20 cellular contexts compared by ENCODE assay signal in genomic region chr16:8630205-8630953, GRCh38. TPM values are rescaled to one million over a fixed set of nuclear protein-coding genes. Genes with fewer than 3 reads are reported as not detected.
DNase-seq lines count a peak whose midpoint lies in the region; ATAC-seq, FAIRE-seq and TF ChIP-seq lines count a peak whose summit lies in the region.
"Had no signal": no experiment of that assay in that cellular context is flagged by ENCODE, and none has a peak within 500 bp of the region (broad histone marks: within the 10 kb centered on the region; RNA-seq: fewer than 3 reads in every experiment).

No MANE protein-coding gene starts in this region.

- WGBS in K562 (ENCODE audit: insufficient coverage, low coverage, missing lambda C conversion rate): 91% methylated on average over 12 of the region's 13 CpGs
- no CpG with 5 or more reads among the region's 13 CpGs for WGBS in neuronal stem cell (ENCODE audit: extremely low coverage in 2 of 2, insufficient read length in 2 of 2, insufficient replicate concordance in 1 of 2), 2 donors
- WGBS in sigmoid colon, 2 donors: 91 to 94% methylated on average over 13 of the region's 13 CpGs

- H3K4me3 ChIP-seq in A673 (ENCODE audit: low read depth, low read length, poor library complexity, severe bottlenecking) (no peak overlapping the region), K562 (no peak overlapping the region), neuronal stem cell (ENCODE audit: low read length in 2 of 2) (no peak overlapping the region), sigmoid colon (no peak overlapping the region)

- POLR2A ChIA-PET in A673 (lab: Charles Lee; ENCODE audit: low non-redundant PET) (interaction anchor here (0.6 kb wide), 1 partner anchor 8 kb away, joined by 4 read pairs; no protein-coding TSS in a partner anchor), K562 (lab: Yijun Ruan, JAX) (interaction anchor here (0.6 to 1.4 kb wide), 4 partner anchors 12 to 1926 kb away, joined by 3 to 4 read pairs (median 3); no protein-coding TSS in a partner anchor)

- H3K23ac ChIP-seq in neuronal stem cell (ENCODE audit: low read depth, low read length, poor library complexity): no peak overlapping the region

- DNase-seq in A673 (ENCODE audit: low spot score): no peak
- no peak for DNase-seq in K562 (ENCODE audit: extremely low read depth in 1 of 4, low spot score in 3 of 4)
- DNase-seq in neuronal stem cell (ENCODE audit: low spot score): no peak
- peak; percentile 18 for DNase-seq in sigmoid colon
- no peak for DNase-seq in SK-N-DZ (ENCODE audit: low spot score)
- no peak for DNase-seq in stimulated activated naive CD8-positive, alpha-beta T cell treated with anti-CD3 and anti-CD28 coated beads, Interleukin-15, amount 100 ng/mL, for 72 hours
- DNase-seq in omental fat pad (ENCODE audit: low spot score): no peak
- DNase-seq: ACHN; BE2C; C1 segment of cervical spinal cord; Caco-2; CD4-positive, alpha-beta T cell; H9 had no signal

- H3K27ac ChIP-seq in A673 (ENCODE audit: low read depth, low read length, poor library complexity, severe bottlenecking) (peak overlapping the region; percentile 24), K562 (ENCODE audit: extremely low read depth, low read depth, low read length) (no peak overlapping the region), neuronal stem cell (replicated peaks; ENCODE audit: low read length) (no peak overlapping the region), sigmoid colon (no peak overlapping the region)

- H3K4me1 ChIP-seq in A673 (ENCODE audit: insufficient read depth, low read length, poor library complexity, severe bottlenecking) (peaks cover 10% of the 10 kb centered on the region), K562 (replicated peaks in 1 of 2; ENCODE audit: control insufficient read depth in 2 of 2, insufficient read depth in 2 of 2, low read length in 2 of 2) (peaks cover 3% of the 10 kb centered on the region in 2 experiments; a peak in 4 of 5 replicates), neuronal stem cell (ENCODE audit: control insufficient read depth in 2 of 2, insufficient read depth in 1 of 2, low read depth in 1 of 2, low read length in 2 of 2) (peaks cover 1 to 4% of the 10 kb centered on the region in 2 donors), sigmoid colon (no peaks in the 10 kb centered on the region)
- H3K4me1 ChIP-seq: BE2C, Caco-2 had no signal

- TF ChIP-seq EP300 in K562 (IDR thresholded peaks at IDR 0.05; ENCODE audit: low read length) (no peak), sigmoid colon (IDR thresholded peaks at IDR 0.05) (no peak)

- TF ChIP-seq CTCF in A673 (conservative IDR thresholded peaks at IDR 0.05; ENCODE audit: low read depth, low read length) (no peak), K562 (IDR thresholded peaks at IDR 0.05 in 2 of 3, conservative IDR thresholded peaks at IDR 0.05 in 1 of 3; ENCODE audit: insufficient read depth in 2 of 3, low read depth in 1 of 3, low read length in 3 of 3) (no peak), sigmoid colon (IDR thresholded peaks at IDR 0.05) (no peak), omental fat pad (IDR thresholded peaks at IDR 0.05) (no peak)

- no TSS peak for BruUV-seq in A673 (replicated peaks; lab: Mats Ljungman, UMichigan)
- BruUV-seq in K562 (replicated peaks; lab: Mats Ljungman, UMichigan): no TSS peak

- no peak overlapping the region for H3K18ac ChIP-seq in neuronal stem cell (ENCODE audit: low read length)

- H3K9me1 ChIP-seq in K562 (ENCODE audit: control insufficient read depth, insufficient read depth, low read length): no peaks in the 10 kb centered on the region

- in situ Hi-C loops in K562 (cut with MboI): no loop called here

- H3K9me3 Mint-ChIP-seq in stimulated activated naive CD8-positive, alpha-beta T cell treated with anti-CD3 and anti-CD28 coated beads, Interleukin-15, amount 100 ng/mL, for 72 hours: no peaks in the 10 kb centered on the region
- H3K9me3 Mint-ChIP-seq: CD4-positive, alpha-beta T cell; H9 had no signal

- H3K4me1 Mint-ChIP-seq in stimulated activated naive CD8-positive, alpha-beta T cell treated with anti-CD3 and anti-CD28 coated beads, Interleukin-15, amount 100 ng/mL, for 72 hours: peaks cover 7% of the 10 kb centered on the region
- H3K4me1 Mint-ChIP-seq: H9 had no signal

- no peak overlapping the region for H2AK5ac ChIP-seq in neuronal stem cell (ENCODE audit: low read depth, low read length)

- H2AFZ ChIP-seq in K562 (ENCODE audit: low read depth, low read length) (no peak overlapping the region), neuronal stem cell (ENCODE audit: low read length) (no peak overlapping the region)

- FAIRE-seq in K562 (lab: Jason Lieb, UNC): no peak
- FAIRE-seq: D721Med, G401.6, GM12891, GM19239, H1 had no signal

- no peak overlapping the region for H2BK120ac ChIP-seq in neuronal stem cell (ENCODE audit: low read depth, low read length)

- H3K27ac Mint-ChIP-seq in stimulated activated naive CD8-positive, alpha-beta T cell treated with anti-CD3 and anti-CD28 coated beads, Interleukin-15, amount 100 ng/mL, for 72 hours: no peak overlapping the region
- H3K27ac Mint-ChIP-seq: CD4-positive, alpha-beta T cell had no signal

- H3K9ac ChIP-seq in K562 (ENCODE audit: insufficient read depth in 1 of 2, low read depth in 2 of 2, low read length in 2 of 2) (no peak overlapping the region), neuronal stem cell (ENCODE audit: low read depth, low read length, poor library complexity) (peak overlapping the region; percentile 31)

- H3K4me3 Mint-ChIP-seq in stimulated activated naive CD8-positive, alpha-beta T cell treated with anti-CD3 and anti-CD28 coated beads, Interleukin-15, amount 100 ng/mL, for 72 hours: no peak overlapping the region
- H3K4me3 Mint-ChIP-seq: CD4-positive, alpha-beta T cell; H9 had no signal

- no peaks in the 10 kb centered on the region for H3K9me3 ChIP-seq in A673 (ENCODE audit: low read depth, low read length, poor library complexity, severe bottlenecking)
- H3K9me3 ChIP-seq in K562 (replicated peaks; ENCODE audit: control insufficient read depth, insufficient read depth, low read depth, low read length): no peaks in the 10 kb centered on the region
- H3K9me3 ChIP-seq in neuronal stem cell (replicated peaks in 1 of 2; ENCODE audit: control insufficient read depth in 2 of 2, insufficient read depth in 1 of 2, low read depth in 1 of 2, low read length in 2 of 2): no peaks in the 10 kb centered on the region
- no peaks in the 10 kb centered on the region for H3K9me3 ChIP-seq in sigmoid colon
- H3K9me3 ChIP-seq: BE2C, Caco-2 had no signal

- no peak overlapping the region for H4K91ac ChIP-seq in neuronal stem cell (ENCODE audit: low read depth, low read length, poor library complexity)

- no peak overlapping the region for H4K8ac ChIP-seq in neuronal stem cell (ENCODE audit: low read depth, low read length)

- H2BK5ac ChIP-seq in neuronal stem cell (ENCODE audit: low read length): no peak overlapping the region

- no peak for ATAC-seq in K562
- no peak for ATAC-seq in stimulated activated naive CD8-positive, alpha-beta T cell treated with anti-CD3 and anti-CD28 coated beads, Interleukin-15, amount 100 ng/mL, for 72 hours
- no peak for ATAC-seq in omental fat pad (ENCODE audit: low FRiP score)

- TF ChIP-seq POLR2A in K562 (conservative IDR thresholded peaks at IDR 0.05) (no peak), sigmoid colon (IDR thresholded peaks at IDR 0.05) (no peak)

- H2BK12ac ChIP-seq in neuronal stem cell (ENCODE audit: low read length): no peak overlapping the region

- H3K27me3 Mint-ChIP-seq in stimulated activated naive CD8-positive, alpha-beta T cell treated with anti-CD3 and anti-CD28 coated beads, Interleukin-15, amount 100 ng/mL, for 72 hours: no peaks in the 10 kb centered on the region
- H3K27me3 Mint-ChIP-seq: CD4-positive, alpha-beta T cell had no signal

- H3K27me3 ChIP-seq in A673 (replicated peaks; ENCODE audit: insufficient read depth, low read depth, low read length, poor library complexity) (no peaks in the 10 kb centered on the region), K562 (ENCODE audit: control insufficient read depth in 2 of 2, insufficient read depth in 2 of 2, low read length in 2 of 2) (no peaks in the 10 kb centered on the region), neuronal stem cell (ENCODE audit: control insufficient read depth in 3 of 3, insufficient read depth in 3 of 3, low read depth in 1 of 3, low read length in 3 of 3) (no peaks in the 10 kb centered on the region), sigmoid colon (no peaks in the 10 kb centered on the region)
- H3K27me3 ChIP-seq: BE2C had no signal

- H2BK15ac ChIP-seq in neuronal stem cell (ENCODE audit: low read length): no peak overlapping the region

- CTCF ChIA-PET in A673 (lab: Charles Lee) (interaction anchor here (0.6 kb wide), 1 partner anchor 30 kb away, joined by 16 read pairs; no protein-coding TSS in a partner anchor), K562 (lab: Yijun Ruan, JAX; ENCODE audit: low intra/inter-chr PET ratio) (no interaction called here)

- H4K20me1 ChIP-seq in K562 (replicated peaks; ENCODE audit: control insufficient read depth, insufficient read depth, low read length): 0 out of 2 replicates have a peak, but pooled peaks cover 8% of the 10 kb centered on the region

- H3K14ac ChIP-seq in neuronal stem cell (ENCODE audit: low read length): no peak overlapping the region

- H3K4ac ChIP-seq in neuronal stem cell (ENCODE audit: low read length): no peak overlapping the region

- H3K36me3 ChIP-seq in A673 (ENCODE audit: insufficient read depth, low read length, poor library complexity, severe bottlenecking): peaks cover 95% of the 10 kb centered on the region
- H3K36me3 ChIP-seq in K562 (ENCODE audit: control insufficient read depth, insufficient read depth, low read length): peaks cover 92% of the 10 kb centered on the region; the same call in 2 of the 3 replicates
- peaks cover 59 to 99% of the 10 kb centered on the region in 2 donors for H3K36me3 ChIP-seq in neuronal stem cell (replicated peaks in 1 of 2; ENCODE audit: control insufficient read depth in 2 of 2, insufficient read depth in 2 of 2, low read length in 2 of 2)
- peaks cover 31 to 98% (median 66%) of the 10 kb centered on the region in 4 donors for H3K36me3 ChIP-seq in sigmoid colon

- H3K79me1 ChIP-seq in neuronal stem cell (ENCODE audit: low read depth, low read length): peaks cover 3% of the 10 kb centered on the region

- no peak for TF ChIP-seq RAD21 in K562 (CRISPR knock-in tag; conservative IDR thresholded peaks at IDR 0.05 in 1 of 2, IDR thresholded peaks at IDR 0.05 in 1 of 2)

- H3K79me2 ChIP-seq in K562 (ENCODE audit: control insufficient read depth, insufficient read depth, low read length): no peaks in the 10 kb centered on the region

- intact Hi-C loops in A673 (cut with micrococcal nuclease; ENCODE audit: unreplicated experiment): no loop called here
- intact Hi-C loops in K562 (cut with micrococcal nuclease): no loop called here
- intact Hi-C loops in sigmoid colon (cut with DNase I): no loop called here

- no peak overlapping the region for H3K4me2 ChIP-seq in K562 (ENCODE audit: insufficient read depth, low read length)
- no peak overlapping the region for H3K4me2 ChIP-seq in neuronal stem cell (ENCODE audit: insufficient read depth, low read length, poor library complexity, severe bottlenecking)

RNA-seq across cellular contexts. Expression of gene METTL22, which starts 8.9 kb away (rescaled TPM):
- total RNA-seq in A673 (2021) (91.2 and 116 TPM in 2 replicates), K562 (2014; rRNA removed) (12.6 and 20.0 TPM in 2 replicates), K562 (2014; rRNA removed; fragmentation: Illumina TruSeq; extraction: Trizol) (11.5 and 14.7 TPM in 2 replicates), K562 (2015; rRNA removed; fragmentation: Illumina TruSeq; extraction: Trizol) (16.5 and 18.5 TPM in 2 replicates), K562 (2021) (20.6 and 26.3 TPM in 2 replicates), sigmoid colon (10 to 100 TPM; 25.3 to 55.1 (median 35.1) TPM), omental fat pad (10 to 100 TPM; 16.7 to 40.0 (median 24.5) TPM)
- 203 and 313 TPM in 2 replicates for total RNA-seq in K562 (2011; cell fraction: chromatin; rRNA removed; ENCODE audit: low replicate concordance)
- total RNA-seq in K562 (2011; cell fraction: nucleolus; rRNA removed): 169 and 173 TPM in 2 replicates
- 165 and 179 TPM in 2 replicates for total RNA-seq in K562 (2011; cell fraction: nucleoplasm; rRNA removed)
- polyA plus RNA-seq in K562 (2011; rRNA removed) (33.2 and 45.8 TPM in 2 replicates), K562 (2014; fragmentation: Illumina TruSeq; extraction: Trizol) (21.2 and 22.6 TPM in 2 replicates), K562 (2014; fragmentation: Nextera tagmentation; extraction: Ambion mirVana) (10 to 100 TPM in 1 of 2 experiments, 1 to 10 TPM in 1; 6.9 to 12.1 TPM), K562 (2014; rRNA removed) (26.0 and 28.8 TPM in 2 replicates), sigmoid colon (10 to 100 TPM in 2 of 3 donors, 1 to 10 TPM in 1; 8.6 to 17.2 (median 11.4) TPM)
- 36.0 and 51.2 TPM in 2 replicates for polyA plus RNA-seq in K562 (2011; cell fraction: cytosol; rRNA removed)
- 219 and 305 TPM in 2 replicates for polyA plus RNA-seq in K562 (2011; cell fraction: nucleus; rRNA removed)
- 14.2 and 22.5 TPM in 2 replicates for polyA plus RNA-seq in K562 (2012)
- polyA minus RNA-seq in K562 (2011; rRNA and poly(A)+ RNA removed): 49.2 and 53.8 TPM in 2 replicates
- 26.8 and 31.0 TPM in 2 replicates for polyA minus RNA-seq in K562 (2011; cell fraction: cytosol; rRNA and poly(A)+ RNA removed)
- polyA minus RNA-seq in K562 (2011; cell fraction: nucleus; rRNA and poly(A)+ RNA removed): 59.0 and 95.2 TPM in 2 replicates
- polyA plus RNA-seq in neuronal stem cell (2013, experiment 1 of 2): 43.7 TPM
- 45.5 TPM for polyA plus RNA-seq in neuronal stem cell (2013, experiment 2 of 2)
- polyA plus RNA-seq in SK-N-DZ (2014; cell fraction: cytosol; rRNA removed): 23.9 and 309 TPM in 2 replicates
- 56.3 and 63.4 TPM in 2 replicates for polyA plus RNA-seq in SK-N-DZ (2014; cell fraction: nucleus; rRNA removed)

RNA-seq across cellular contexts. Expression of gene TMEM114, which starts 40.1 kb away (rescaled TPM):
- 0.86 and 1.8 TPM in 2 replicates for total RNA-seq in A673 (2021)
- not detected in 2 replicates for total RNA-seq in K562 (2011; cell fraction: chromatin; rRNA removed; ENCODE audit: low replicate concordance)
- not detected in 2 replicates for total RNA-seq in K562 (2011; cell fraction: nucleolus; rRNA removed)
- not detected in 2 replicates for total RNA-seq in K562 (2011; cell fraction: nucleoplasm; rRNA removed)
- not detected in 2 replicates for total RNA-seq in K562 (2014; rRNA removed)
- not detected in 2 replicates for total RNA-seq in K562 (2014; rRNA removed; fragmentation: Illumina TruSeq; extraction: Trizol)
- total RNA-seq in K562 (2015; rRNA removed; fragmentation: Illumina TruSeq; extraction: Trizol): not detected in 2 replicates
- total RNA-seq in K562 (2021): not detected in 2 replicates
- polyA plus RNA-seq in K562 (2011; rRNA removed): not detected in 2 replicates
- not detected in 2 replicates for polyA plus RNA-seq in K562 (2011; cell fraction: cytosol; rRNA removed)
- not detected in 2 replicates for polyA plus RNA-seq in K562 (2011; cell fraction: nucleus; rRNA removed)
- polyA plus RNA-seq in K562 (2012): not detected in 2 replicates
- polyA plus RNA-seq in K562 (2014; fragmentation: Illumina TruSeq; extraction: Trizol): not detected in 2 replicates
- not detected for polyA plus RNA-seq in K562 (2014; fragmentation: Nextera tagmentation; extraction: Ambion mirVana)
- polyA plus RNA-seq in K562 (2014; rRNA removed): not detected in 2 replicates
- polyA minus RNA-seq in K562 (2011; rRNA and poly(A)+ RNA removed): not detected in 2 replicates
- not detected in 2 replicates for polyA minus RNA-seq in K562 (2011; cell fraction: cytosol; rRNA and poly(A)+ RNA removed)
- not detected in 2 replicates for polyA minus RNA-seq in K562 (2011; cell fraction: nucleus; rRNA and poly(A)+ RNA removed)
- 0.89 TPM for polyA plus RNA-seq in neuronal stem cell (2013, experiment 1 of 2)
- 1.1 TPM for polyA plus RNA-seq in neuronal stem cell (2013, experiment 2 of 2)
- total RNA-seq in sigmoid colon: not detected
- not detected for polyA plus RNA-seq in sigmoid colon
- not detected in 2 replicates for polyA plus RNA-seq in SK-N-DZ (2014; cell fraction: cytosol; rRNA removed)
- not detected in 2 replicates for polyA plus RNA-seq in SK-N-DZ (2014; cell fraction: nucleus; rRNA removed)
- total RNA-seq in omental fat pad: not detected
- total RNA-seq: A172; Caco-2; CD4-positive, alpha-beta T cell; HT-29 had no signal

RNA-seq across cellular contexts. Expression of gene ABAT, which starts 44.0 kb away (rescaled TPM):
- total RNA-seq in A673 (2021) (6.9 and 8.6 TPM in 2 replicates), K562 (2014; rRNA removed) (0.05 TPM in 1 of 2 replicates, not detected in the other), K562 (2014; rRNA removed; fragmentation: Illumina TruSeq; extraction: Trizol) (0.06 and 0.11 TPM in 2 replicates), K562 (2015; rRNA removed; fragmentation: Illumina TruSeq; extraction: Trizol) (0.08 and 0.18 TPM in 2 replicates), K562 (2021) (0.31 and 0.49 TPM in 2 replicates), sigmoid colon (1 to 10 TPM; 4.1 to 8.3 (median 6.0) TPM), omental fat pad (1 to 10 TPM; 5.5 to 8.4 (median 6.5) TPM)
- total RNA-seq in K562 (2011; cell fraction: chromatin; rRNA removed; ENCODE audit: low replicate concordance): 1.5 and 2.6 TPM in 2 replicates
- total RNA-seq in K562 (2011; cell fraction: nucleolus; rRNA removed): 0.92 and 1.2 TPM in 2 replicates
- total RNA-seq in K562 (2011; cell fraction: nucleoplasm; rRNA removed): 1.0 and 2.2 TPM in 2 replicates
- polyA plus RNA-seq in K562 (2011; rRNA removed) (0.18 and 0.45 TPM in 2 replicates), K562 (2014; fragmentation: Illumina TruSeq; extraction: Trizol) (0.10 TPM in 1 of 2 replicates, not detected in the other), K562 (2014; fragmentation: Nextera tagmentation; extraction: Ambion mirVana) (under 1 TPM; 0.01 to 0.04 TPM), K562 (2014; rRNA removed) (0.07 and 0.20 TPM in 2 replicates), sigmoid colon (10 to 100 TPM in 1 of 3 donors, 1 to 10 TPM in 2; 8.2 to 12.0 (median 9.6) TPM)
- polyA plus RNA-seq in K562 (2011; cell fraction: cytosol; rRNA removed): 0.21 and 0.27 TPM in 2 replicates
- polyA plus RNA-seq in K562 (2011; cell fraction: nucleus; rRNA removed): 0.36 and 0.88 TPM in 2 replicates
- polyA plus RNA-seq in K562 (2012): 0.13 and 0.47 TPM in 2 replicates
- polyA minus RNA-seq in K562 (2011; rRNA and poly(A)+ RNA removed): 0.72 TPM in 1 of 2 replicates, not detected in the other
- polyA minus RNA-seq in K562 (2011; cell fraction: cytosol; rRNA and poly(A)+ RNA removed): not detected in 2 replicates
- 0.13 and 0.67 TPM in 2 replicates for polyA minus RNA-seq in K562 (2011; cell fraction: nucleus; rRNA and poly(A)+ RNA removed)
- polyA plus RNA-seq in neuronal stem cell (2013, experiment 1 of 2): 5.9 TPM
- polyA plus RNA-seq in neuronal stem cell (2013, experiment 2 of 2): 6.1 TPM
- polyA plus RNA-seq in SK-N-DZ (2014; cell fraction: cytosol; rRNA removed): 20.5 and 21.7 TPM in 2 replicates
- 11.1 and 15.8 TPM in 2 replicates for polyA plus RNA-seq in SK-N-DZ (2014; cell fraction: nucleus; rRNA removed)
